1 cellular context compared by ENCODE assay signal in genomic region chr16:89210165-89210903, GRCh38.
TF ChIP-seq lines count a peak whose summit lies in the region.

No MANE protein-coding gene starts in this region.

TF ChIP-seq in GM12878, 131 proteins besides CTCF, POLR2A, EP300 and RAD21:
- TF ChIP-seq CHD4 (IDR thresholded peaks at IDR 0.05) (no peak), TCF12 (IDR thresholded peaks at IDR 0.05; ENCODE audit: low read depth, low read length) (peak; percentile 65; the same call in 1 of the 2 replicates)
